9 cellular contexts compared by ENCODE assay signal in genomic region chr15:63870403-63871209, GRCh38. TPM values are rescaled to one million over a fixed set of nuclear protein-coding genes. Genes with fewer than 3 reads are reported as not detected.
DNase-seq lines count a peak whose midpoint lies in the region; ATAC-seq and TF ChIP-seq lines count a peak whose summit lies in the region.
"Had no signal": no experiment of that assay in that cellular context is flagged by ENCODE, and none has a peak within 500 bp of the region (broad histone marks: within the 10 kb centered on the region; RNA-seq: fewer than 3 reads in every experiment).

No MANE protein-coding gene starts in this region.

- H3K79me2 ChIP-seq in fibroblast of lung (ENCODE audit: control insufficient read depth, insufficient read depth, low read length): no peaks in the 10 kb centered on the region

- TF ChIP-seq CTCF in RWPE2 (IDR thresholded peaks at IDR 0.05; ENCODE audit: poor library complexity, severe bottlenecking): no peak
- no peak for TF ChIP-seq CTCF in fibroblast of lung (conservative IDR thresholded peaks at IDR 0.05 in 1 of 2, IDR thresholded peaks at IDR 0.05 in 1 of 2; ENCODE audit: low read depth in 1 of 2, low read length in 2 of 2)
- no peak for TF ChIP-seq CTCF in psoas muscle (IDR thresholded peaks at IDR 0.05)

- H3K4me2 ChIP-seq in fibroblast of lung (ENCODE audit: extremely low read depth, insufficient read depth, low read length): no peak overlapping the region

- no peak overlapping the region for H3K4me3 ChIP-seq in RWPE2 (ENCODE audit: severe bottlenecking)
- H3K4me3 ChIP-seq in fibroblast of lung (replicated peaks in 1 of 4; ENCODE audit: control extremely low read depth in 1 of 4, insufficient read depth in 1 of 4, low read depth in 3 of 4, low read length in 4 of 4): no peak overlapping the region
- no peak overlapping the region for H3K4me3 ChIP-seq in psoas muscle
- H3K4me3 ChIP-seq in CD8-positive, alpha-beta memory T cell (ENCODE audit: low read length): no peak overlapping the region

- H3K27me3 Mint-ChIP-seq in CD8-positive, alpha-beta memory T cell: peaks cover 0 to 3% of the 10 kb centered on the region in 2 donors
- H3K27me3 Mint-ChIP-seq: activated CD4-positive, alpha-beta memory T cell treated with anti-CD3 and anti-CD28 coated beads for 36 hours had no signal

- H2AFZ ChIP-seq in fibroblast of lung (ENCODE audit: low read length): no peak overlapping the region

- no peak overlapping the region for H3K27ac ChIP-seq in RWPE2 (ENCODE audit: poor library complexity, severe bottlenecking)
- no peak overlapping the region for H3K27ac ChIP-seq in fibroblast of lung (ENCODE audit: insufficient read depth, low read length)
- H3K27ac ChIP-seq in psoas muscle: no peak overlapping the region
- H3K27ac ChIP-seq in CD8-positive, alpha-beta memory T cell (ENCODE audit: low read depth, low read length): no peak overlapping the region

- H3K9me3 ChIP-seq in RWPE2 (ENCODE audit: severe bottlenecking) (no peaks in the 10 kb centered on the region), fibroblast of lung (ENCODE audit: control insufficient read depth, insufficient read depth, low read depth, low read length) (no peaks in the 10 kb centered on the region), psoas muscle (no peaks in the 10 kb centered on the region)
- no peaks in the 10 kb centered on the region for H3K9me3 ChIP-seq in CD8-positive, alpha-beta memory T cell (ENCODE audit: low read length)

- intact Hi-C loops in psoas muscle (cut with DNase I): no loop called here

- no peaks in the 10 kb centered on the region for H3K36me3 Mint-ChIP-seq in CD8-positive, alpha-beta memory T cell
- H3K36me3 Mint-ChIP-seq: activated CD4-positive, alpha-beta memory T cell treated with anti-CD3 and anti-CD28 coated beads for 36 hours had no signal

- H3K27ac Mint-ChIP-seq in CD8-positive, alpha-beta memory T cell: no peak overlapping the region
- H3K27ac Mint-ChIP-seq: activated CD4-positive, alpha-beta memory T cell treated with anti-CD3 and anti-CD28 coated beads for 36 hours had no signal

- POLR2A ChIA-PET in CD8-positive, alpha-beta memory T cell (lab: Charles Lee): no interaction called here

- H3K9ac ChIP-seq in fibroblast of lung (ENCODE audit: insufficient read depth, low read length): no peak overlapping the region

- peaks cover 0 to 2% (median 0%) of the 10 kb centered on the region in 5 donors for H3K9me3 Mint-ChIP-seq in CD8-positive, alpha-beta memory T cell
- H3K9me3 Mint-ChIP-seq: activated CD4-positive, alpha-beta memory T cell treated with anti-CD3 and anti-CD28 coated beads for 36 hours had no signal

- H3K4me1 ChIP-seq in RWPE2 (ENCODE audit: insufficient read depth, poor library complexity, severe bottlenecking) (no peaks in the 10 kb centered on the region), fibroblast of lung (ENCODE audit: control insufficient read depth, extremely low read depth, insufficient read depth, low read length) (no peaks in the 10 kb centered on the region), psoas muscle (no peaks in the 10 kb centered on the region)
- no peaks in the 10 kb centered on the region for H3K4me1 ChIP-seq in CD8-positive, alpha-beta memory T cell (ENCODE audit: insufficient read depth, low read length)

- DNase-seq in H4 (ENCODE audit: low spot score): peak; percentile 70
- no peak for DNase-seq in RWPE2 (ENCODE audit: low spot score)
- DNase-seq in fibroblast of lung (ENCODE audit: low read depth in 2 of 2): peak; percentile 81 to 82
- peak; percentile 34 to 58 for DNase-seq in psoas muscle
- no peak for DNase-seq in NCI-H2196 treated with DMSO at 0.1 percent for 48 hours (lab: John Stamatoyannopoulos, UW; ENCODE audit: unreplicated experiment)
- DNase-seq in NCI-H526 treated with DMSO at 0.1 percent for 48 hours (lab: John Stamatoyannopoulos, UW): no peak
- no peak for DNase-seq in CD8-positive, alpha-beta memory T cell
- DNase-seq: activated CD4-positive, alpha-beta memory T cell treated with anti-CD3 and anti-CD28 coated beads for 36 hours had no signal

- CTCF ChIA-PET in CD8-positive, alpha-beta memory T cell (lab: Charles Lee): interaction anchor here (1.4 to 1.5 kb wide), 3 partner anchors 10 to 21 kb away, joined by 3 to 4 read pairs (median 3); no protein-coding TSS in a partner anchor

- no peaks in the 10 kb centered on the region for H3K27me3 ChIP-seq in RWPE2 (ENCODE audit: insufficient read depth, poor library complexity, severe bottlenecking)
- H3K27me3 ChIP-seq in fibroblast of lung (ENCODE audit: control insufficient read depth, insufficient read depth, low read length): peaks cover 4% of the 10 kb centered on the region
- H3K27me3 ChIP-seq in psoas muscle (ENCODE audit: insufficient read depth in 3 of 3, low read length in 2 of 3): no peaks in the 10 kb centered on the region
- no peaks in the 10 kb centered on the region for H3K27me3 ChIP-seq in CD8-positive, alpha-beta memory T cell (ENCODE audit: insufficient read depth, low read length, poor library complexity, severe bottlenecking)

- peaks cover 0 to 6% (median 0%) of the 10 kb centered on the region in 3 donors for H3K4me1 Mint-ChIP-seq in CD8-positive, alpha-beta memory T cell

- H3K4me3 Mint-ChIP-seq in CD8-positive, alpha-beta memory T cell: no peak overlapping the region
- H3K4me3 Mint-ChIP-seq: activated CD4-positive, alpha-beta memory T cell treated with anti-CD3 and anti-CD28 coated beads for 36 hours had no signal

- no peaks in the 10 kb centered on the region for H4K20me1 ChIP-seq in fibroblast of lung (ENCODE audit: control insufficient read depth, extremely low read depth, insufficient read depth, low read length)

- ATAC-seq in RWPE2 (ENCODE audit: low read depth) (peak; percentile 97), psoas muscle (peak; percentile 74 to 95 (median 87)), HG03442 (IDR thresholded peaks at IDR 0.05; ENCODE audit: unreplicated experiment) (no peak)

- H3K36me3 ChIP-seq in RWPE2 (ENCODE audit: low read depth): no peaks in the 10 kb centered on the region
- H3K36me3 ChIP-seq in fibroblast of lung (ENCODE audit: control insufficient read depth, insufficient read depth, low read length): no peaks in the 10 kb centered on the region
- no peaks in the 10 kb centered on the region for H3K36me3 ChIP-seq in psoas muscle (ENCODE audit: insufficient read depth in 1 of 2, low read depth in 1 of 2)
- H3K36me3 ChIP-seq in CD8-positive, alpha-beta memory T cell (ENCODE audit: insufficient read depth, low read length): no peaks in the 10 kb centered on the region

- 46 to 53% (median 48%) methylated on average over 6 of the region's 6 CpGs for WGBS in psoas muscle, 3 donors

RNA-seq across cellular contexts. Expression of gene HERC1, which starts 36.9 kb away (rescaled TPM):
- 22.2 and 37.0 TPM in 2 replicates for total RNA-seq in H4 (2014; rRNA removed; shearing (Covaris generic))
- total RNA-seq in fibroblast of lung (90.1 and 106 TPM in 2 replicates), psoas muscle (10 to 100 TPM; 54.9 to 98.5 (median 79.5) TPM)
- polyA plus RNA-seq in fibroblast of lung (16.5 and 17.4 TPM in 2 replicates), psoas muscle (10 to 100 TPM; 31.4 to 49.9 (median 43.2) TPM)
- polyA plus RNA-seq in fibroblast of lung (2012): 20.4 and 21.7 TPM in 2 replicates
- 48.9 and 104 TPM in 2 replicates for polyA minus RNA-seq in fibroblast of lung (ENCODE audit: low replicate concordance)
- total RNA-seq in CD8-positive, alpha-beta memory T cell: 10 to 100 TPM; 47.7 to 60.8 TPM
- 32.8 TPM for polyA plus RNA-seq in CD8-positive, alpha-beta memory T cell

Comparison
In these comparisons a context has a peak if more than half of its experiments do, and no peak if none do; other contexts are left out.
1. DNase-seq: peak in H4 (single experiment), fibroblast of lung (2 of 2) and psoas muscle (2 of 2); none in RWPE2 (single experiment), NCI-H2196 treated with DMSO at 0.1 percent for 48 hours (single experiment), NCI-H526 treated with DMSO at 0.1 percent for 48 hours (single experiment) and CD8-positive, alpha-beta memory T cell (0 of 5).